14 cellular contexts compared by ENCODE assay signal in genomic region chr10:22700489-22700888, GRCh38. TPM values are rescaled to one million over a fixed set of nuclear protein-coding genes. Genes with fewer than 3 reads are reported as not detected.
A peak's percentile ranks its signal among the peaks of the same experiment; 100 is the strongest.
DNase-seq lines count a peak whose midpoint lies in the region; ATAC-seq, FAIRE-seq and TF ChIP-seq lines count a peak whose summit lies in the region.
"Had no signal": no experiment of that assay in that cellular context is flagged by ENCODE, and none has a peak within 500 bp of the region (broad histone marks: within the 10 kb centered on the region; RNA-seq: fewer than 3 reads in every experiment).

No MANE protein-coding gene starts in this region.

- DNase-seq in CD8-positive, alpha-beta T cell, result no peak
- DNase-seq in GM12878 (ENCODE audit: low read depth, low spot score) (no peak), Kasumi-1 (lab: John Stamatoyannopoulos, UW) (no peak), HUDEP-2 (lab: John Stamatoyannopoulos, UW; ENCODE audit: unreplicated experiment in 76 of 76) (no peak), spleen (no peak)
- DNase-seq: activated CD4-positive, CD25-positive, alpha-beta regulatory T cell treated with anti-CD3 and anti-CD28 coated beads, Interleukin-2, amount 50 U/mL, for 72 hours; midbrain; NCI-H510A; right lobe of liver had no signal

- CTCF ChIA-PET in CD8-positive, alpha-beta T cell (lab: Charles Lee), result interaction anchor here (1.0 to 2.3 kb wide), 3 partner anchors 81 to 149 kb away, joined by 3 to 7 read pairs (median 4); no protein-coding TSS in a partner anchor
- CTCF ChIA-PET in GM12878 (lab: Yijun Ruan, JAX), result interaction anchor here (0.8 to 2.2 kb wide), 8 partner anchors 9 to 84 kb away, joined by 3 to 8 read pairs (median 5); no protein-coding TSS in a partner anchor

- RAD21 ChIA-PET in GM12878 (lab: Charles Lee; ENCODE audit: unreplicated experiment), result interaction anchor here (1.0 to 3.5 kb wide), 7 partner anchors 10 to 85 kb away, joined by 3 to 21 read pairs (median 5); no protein-coding TSS in a partner anchor

- SMC1A ChIA-PET in GM12878 (lab: Charles Lee; ENCODE audit: uncharacterized antibody, unreplicated experiment), result interaction anchor here (0.9 to 11.0 kb wide), 16 partner anchors 8 to 104 kb away, joined by 3 to 82 read pairs (median 7); no protein-coding TSS in a partner anchor

- WGBS in GM12878 (ENCODE audit: insufficient coverage, insufficient replicate concordance, low lambda C conversion rate, missing lambda C conversion rate), result 22% methylated on average over 5 of the region's 5 CpGs
- WGBS in spleen, 5 donors, result 86 to 93% (median 88%) methylated on average over 3 to 5 of the region's 5 CpGs

- peaks cover 3% of the 10 kb centered on the region; the same call in 1 of the 2 replicates for H4K20me1 ChIP-seq in GM12878 (ENCODE audit: control insufficient read depth, insufficient read depth)

- no peak for ATAC-seq in CD8-positive, alpha-beta T cell
- ATAC-seq in GM18873 (IDR thresholded peaks at IDR 0.05; ENCODE audit: low FRiP score, unreplicated experiment) (peak; percentile 42), HG03103 (IDR thresholded peaks at IDR 0.05; ENCODE audit: low read depth, unreplicated experiment) (peak; percentile 45), GM12878 (peak; percentile 45), GM21381 (IDR thresholded peaks at IDR 0.05; ENCODE audit: unreplicated experiment) (no peak)

- no TSS peak for BruUV-seq in GM12878 (replicated peaks; lab: Mats Ljungman, UMichigan)

- peaks cover 40% of the 10 kb centered on the region for H3K36me3 Mint-ChIP-seq in CD8-positive, alpha-beta T cell

- H3K9me3 ChIP-seq in CD8-positive, alpha-beta T cell (ENCODE audit: low read length), result no peaks in the 10 kb centered on the region
- no peaks in the 10 kb centered on the region; the same call in 2 of the 3 replicates for H3K9me3 ChIP-seq in GM12878 (replicated peaks; ENCODE audit: control insufficient read depth, insufficient read depth, low read length)
- H3K9me3 ChIP-seq in spleen, result no peaks in the 10 kb centered on the region
- H3K9me3 ChIP-seq: BLaER1, right lobe of liver had no signal

- H3K4me3 ChIP-seq in CD8-positive, alpha-beta T cell (ENCODE audit: low read depth, low read length), result no peak overlapping the region
- peak overlapping the region; percentile 38; the same call in 1 of the 2 replicates for H3K4me3 ChIP-seq in GM12878
- peak overlapping the region in 1 of 8 donors; percentile 7 for H3K4me3 ChIP-seq in spleen
- H3K4me3 ChIP-seq: BLaER1, right lobe of liver, SK-N-MC had no signal

- H2AFZ ChIP-seq in GM12878 (ENCODE audit: control insufficient read depth, low read depth, low read length), result no peak overlapping the region

- no peak overlapping the region for H3K27ac ChIP-seq in CD8-positive, alpha-beta T cell (ENCODE audit: low read depth, low read length)
- H3K27ac ChIP-seq in GM12878 (ENCODE audit: control insufficient read depth, insufficient read depth) (0 out of 2 replicates have a peak overlapping the region, but pooled peaks have one; percentile 16), spleen (peak overlapping the region in 2 of 8 donors; percentile 32 to 71)
- H3K27ac ChIP-seq: BLaER1, right lobe of liver, SK-N-MC had no signal

- POLR2A ChIA-PET in CD8-positive, alpha-beta T cell (lab: Charles Lee), result interaction anchor here (0.6 to 1.6 kb wide), 6 partner anchors 9 to 117 kb away, joined by 3 to 4 read pairs (median 4); no protein-coding TSS in a partner anchor
- POLR2A ChIA-PET in GM12878 (lab: Charles Lee), result interaction anchor here (0.8 to 3.3 kb wide), 14 partner anchors 9 to 85 kb away, joined by 3 to 21 read pairs (median 3); partner anchors contain the start of gene PIP4K2A

- no peaks in the 10 kb centered on the region for H3K36me3 ChIP-seq in CD8-positive, alpha-beta T cell (ENCODE audit: insufficient read depth, low read length)
- H3K36me3 ChIP-seq in GM12878 (ENCODE audit: control insufficient read depth in 2 of 2, insufficient read depth in 2 of 2, low read length in 1 of 2), result peaks cover 0 to 15% of the 10 kb centered on the region in 2 experiments; a peak in 3 of 4 replicates
- H3K36me3 ChIP-seq in spleen, result peaks cover 0 to 13% (median 0%) of the 10 kb centered on the region in 6 donors
- H3K36me3 ChIP-seq: right lobe of liver had no signal

- H3K4me2 ChIP-seq in GM12878 (ENCODE audit: control insufficient read depth, insufficient read depth), result peak overlapping the region; percentile 51
- H3K4me2 ChIP-seq: BLaER1 had no signal

- TF ChIP-seq POLR2A in GM12878 (IDR thresholded peaks at IDR 0.05; ENCODE audit: low read depth, low read length), result peak; percentile 35; the same call in 1 of the 2 replicates
- TF ChIP-seq POLR2A in spleen (IDR thresholded peaks at IDR 0.05), result no peak

- in situ Hi-C loops in GM12878 (cut with MboI), result no loop called here

- peak; percentile 56 for FAIRE-seq in GM12878 (lab: Jason Lieb, UNC)

- peak overlapping the region; percentile 93 for H3K27ac Mint-ChIP-seq in CD8-positive, alpha-beta T cell

- H3K4me1 ChIP-seq in CD8-positive, alpha-beta T cell (ENCODE audit: insufficient read depth, low read length), result peaks cover 87% of the 10 kb centered on the region
- H3K4me1 ChIP-seq in GM12878 (ENCODE audit: control insufficient read depth, insufficient read depth, low read length) (peaks cover 53% of the 10 kb centered on the region), spleen (peaks cover 31 to 100% (median 96%) of the 10 kb centered on the region in 6 donors)
- H3K4me1 ChIP-seq: BLaER1 had no signal

- H3K4me1 Mint-ChIP-seq in CD8-positive, alpha-beta T cell (ENCODE audit: low read depth), result peaks cover 91% of the 10 kb centered on the region

- intact Hi-C loops in CD8-positive, alpha-beta T cell (cut with DNase I, micrococcal nuclease), result no loop called here
- intact Hi-C loops in GM12878 (cut with micrococcal nuclease; ENCODE audit: unreplicated experiment) (loop anchor here (10.0 kb wide), 1 partner anchor 374 kb away; no protein-coding TSS in a partner anchor), spleen (cut with DNase I; ENCODE audit: low total_unique reads) (no loop called here)

- H3K27me3 ChIP-seq in CD8-positive, alpha-beta T cell (ENCODE audit: insufficient read depth, low read length), result no peaks in the 10 kb centered on the region
- H3K27me3 ChIP-seq in GM12878 (replicated peaks in 1 of 2; ENCODE audit: control insufficient read depth in 2 of 2, insufficient read depth in 2 of 2, low read length in 1 of 2), result no peaks in the 10 kb centered on the region
- H3K27me3 ChIP-seq in spleen (replicated peaks in 1 of 7), result no peaks in the 10 kb centered on the region
- H3K27me3 ChIP-seq: BLaER1, right lobe of liver had no signal

- H3K9ac ChIP-seq in GM12878 (ENCODE audit: control insufficient read depth, insufficient read depth, low read length), result no peak overlapping the region
- H3K9ac ChIP-seq: BLaER1 had no signal

- TF ChIP-seq CTCF in CD8-positive, alpha-beta T cell (IDR thresholded peaks at IDR 0.05), result no peak
- no peak for TF ChIP-seq CTCF in GM12878 (IDR thresholded peaks at IDR 0.05 in 2 of 3, conservative IDR thresholded peaks at IDR 0.05 in 1 of 3; ENCODE audit: control insufficient read depth in 2 of 3, extremely low read depth in 1 of 3, insufficient read depth in 1 of 3, low read depth in 3 of 3, low read length in 3 of 3)
- no peak for TF ChIP-seq CTCF in spleen (IDR thresholded peaks at IDR 0.05 in 8 of 11, conservative IDR thresholded peaks at IDR 0.05 in 3 of 11)

- peak; percentile 43 to 74; a peak in 3 of 4 replicates for TF ChIP-seq EP300 in GM12878 (IDR thresholded peaks at IDR 0.05; ENCODE audit: borderline replicate concordance in 1 of 2, control insufficient read depth in 1 of 2, low read depth in 2 of 2, low read length in 2 of 2)

- TF ChIP-seq RAD21 in GM12878 (IDR thresholded peaks at IDR 0.05; ENCODE audit: insufficient read depth, low read depth, low read length), result no peak

- peak overlapping the region; percentile 32 for H3K4me3 Mint-ChIP-seq in CD8-positive, alpha-beta T cell

- H3K9me3 Mint-ChIP-seq in CD8-positive, alpha-beta T cell, result no peaks in the 10 kb centered on the region

- H3K27me3 Mint-ChIP-seq in CD8-positive, alpha-beta T cell (ENCODE audit: low read depth), result no peaks in the 10 kb centered on the region

- H3K79me2 ChIP-seq in GM12878 (ENCODE audit: control insufficient read depth, insufficient read depth, low read length), result peaks cover 99% of the 10 kb centered on the region

TF ChIP-seq in GM12878, 131 proteins besides CTCF, POLR2A, EP300 and RAD21 (continues in another document):
- 0 out of 2 replicates have a peak, but pooled peaks have one; percentile 70 for TF ChIP-seq DPF2 (IDR thresholded peaks at IDR 0.05)

RNA-seq across cellular contexts. Expression of gene PIP4K2A, which starts 13.9 kb away (rescaled TPM):
- 10 to 100 TPM; 82.5 to 89.5 TPM for total RNA-seq in CD8-positive, alpha-beta T cell
- total RNA-seq in GM12878 (2013; cell fraction: nucleolus; rRNA removed), result 75.2 and 80.8 TPM in 2 replicates
- 66.1 and 76.6 TPM in 2 replicates for total RNA-seq in GM12878 (2014; rRNA removed)
- total RNA-seq in GM12878 (2014; rRNA removed; fragmentation: Illumina TruSeq; extraction: Trizol), result 138 and 139 TPM in 2 replicates
- 107 and 110 TPM in 2 replicates for total RNA-seq in GM12878 (2021)
- 65.1 TPM for polyA plus RNA-seq in GM12878 (2011; ENCODE audit: low read depth)
- 74.2 and 111 TPM in 2 replicates for polyA plus RNA-seq in GM12878 (2011; rRNA removed)
- polyA plus RNA-seq in GM12878 (2011; cell fraction: cytosol; rRNA removed), result 37.6 and 45.3 TPM in 2 replicates
- 30.4 and 31.2 TPM in 2 replicates for polyA plus RNA-seq in GM12878 (2011; cell fraction: nucleus; rRNA removed)
- 50.1 and 66.8 TPM in 2 replicates for polyA plus RNA-seq in GM12878 (2012)
- 120 and 188 TPM in 2 replicates for polyA plus RNA-seq in GM12878 (2014; fragmentation: Illumina TruSeq; extraction: Trizol)
- 100 to 1,000 TPM in 1 of 2 experiments, 10 to 100 TPM in 1; 54.3 to 103 TPM for polyA plus RNA-seq in GM12878 (2014; fragmentation: Nextera tagmentation; extraction: Ambion mirVana)
- polyA plus RNA-seq in GM12878 (2014; rRNA removed), result 63.4 and 82.4 TPM in 2 replicates
- polyA plus RNA-seq in GM12878 (2016; fragmentation: Nextera tagmentation; extraction: Ambion mirVana), result 10 to 100 TPM; 84.1 to 84.8 TPM
- 81.0 and 112 TPM in 2 replicates for polyA minus RNA-seq in GM12878 (2011; rRNA and poly(A)+ RNA removed)
- 36.2 and 39.6 TPM in 2 replicates for polyA minus RNA-seq in GM12878 (2011; cell fraction: cytosol; rRNA and poly(A)+ RNA removed)
- 36.8 and 50.8 TPM in 2 replicates for polyA minus RNA-seq in GM12878 (2011; cell fraction: nucleus; rRNA and poly(A)+ RNA removed)
- 100 to 1,000 TPM in 5 of 7 donors, 10 to 100 TPM in 2; 95.1 to 168 (median 136) TPM for total RNA-seq in spleen
- 10 to 100 TPM; 30.1 to 35.7 (median 30.6) TPM for polyA plus RNA-seq in spleen

Comparison
In these comparisons a context has a peak if more than half of its experiments do, and no peak if none do; other contexts are left out.
1. ATAC-seq: peak in GM18873 (single experiment), HG03103 (single experiment) and GM12878 (single experiment); none in CD8-positive, alpha-beta T cell (single experiment) and GM21381 (single experiment).